Comparison of ENCODE assay signal across 25 cellular contexts in genomic region chr4:121655320-121656268, GRCh38. TPM values are rescaled to one million over a fixed set of nuclear protein-coding genes. Genes with fewer than 3 reads are reported as not detected.
A peak's percentile ranks its signal among the peaks of the same experiment; 100 is the strongest.
DNase-seq lines count a peak whose midpoint lies in the region; ATAC-seq and TF ChIP-seq lines count a peak whose summit lies in the region.
"Had no signal": no experiment of that assay in that cellular context is flagged by ENCODE, and none has a peak within 500 bp of the region (broad histone marks: within the 10 kb centered on the region; RNA-seq: fewer than 3 reads in every experiment).

No MANE protein-coding gene starts in this region.

- DNase-seq in left ventricle myocardium inferior (no peak), cardiac septum (ENCODE audit: low spot score) (no peak), chondrocyte (ENCODE audit: low spot score) (no peak), tibial artery (no peak), H7 (no peak), AG08395 (ENCODE audit: low spot score) (no peak)
- DNase-seq: activated CD4-positive, alpha-beta T cell treated with anti-CD3 and anti-CD28 coated beads for 1 hour; activated naive CD4-positive, alpha-beta T cell treated with anti-CD3 and anti-CD28 coated beads, Interleukin-2, amount 50 U/mL, for 16 hours; effector CD8-positive, alpha-beta T cell; NCI-H1694; NCI-H774; spleen; T-helper 17 cell had no signal

- peak overlapping the region; percentile 31 for H3K27ac ChIP-seq in left ventricle myocardium inferior (replicated peaks)
- H3K27ac ChIP-seq in tibial artery, result peak overlapping the region; percentile 36 to 63
- H3K27ac ChIP-seq: A549, cardiac muscle cell, coronary artery, spleen had no signal

- peak overlapping the region; percentile 42 for H3K4me3 Mint-ChIP-seq in chondrocyte (ENCODE audit: unreplicated experiment)
- H3K4me3 Mint-ChIP-seq: activated CD8-positive, alpha-beta T cell treated with anti-CD3 and anti-CD28 coated beads, Interleukin-2, amount 10 ng/mL, durations not matched to agents 7 days and 5 days; CD4-positive, alpha-beta T cell; memory B cell; neural crest cell; stimulated activated naive CD8-positive, alpha-beta T cell treated with anti-CD3 and anti-CD28 coated beads, Interleukin-15, Interleukin-2, amounts not matched to agents 100 ng/mL and 50 ng/mL, for 24 hours; T-helper 17 cell had no signal

- intact Hi-C loops in left ventricle myocardium inferior (cut with micrococcal nuclease) (loop anchor here (5.0 kb wide), 1 partner anchor 173 kb away; no protein-coding TSS in a partner anchor), cardiac septum (cut with DNase I) (loop anchor here (2.0 to 5.0 kb wide), 3 partner anchors 168 to 283 kb away; no protein-coding TSS in a partner anchor), tibial artery (cut with DNase I; ENCODE audit: low total_unique reads) (no loop called here)

- H3K4me3 ChIP-seq in left ventricle myocardium inferior (no peak overlapping the region), tibial artery (peak overlapping the region in 1 of 2 donors; percentile 21), H7 (ENCODE audit: insufficient read depth, low read depth, low read length) (no peak overlapping the region)
- H3K4me3 ChIP-seq: A549, cardiac muscle cell, coronary artery, spleen, thyroid gland had no signal

- H3K27me3 Mint-ChIP-seq in chondrocyte (ENCODE audit: low read depth), result no peaks in the 10 kb centered on the region
- H3K27me3 Mint-ChIP-seq: CD4-positive, alpha-beta T cell; T-helper 17 cell had no signal

- H3K4me1 Mint-ChIP-seq in chondrocyte (ENCODE audit: low read depth), result peaks cover 26% of the 10 kb centered on the region
- H3K4me1 Mint-ChIP-seq: neural crest cell had no signal

- H3K36me3 Mint-ChIP-seq in chondrocyte (ENCODE audit: low read depth), result no peaks in the 10 kb centered on the region
- H3K36me3 Mint-ChIP-seq: memory B cell had no signal

- peak overlapping the region; percentile 86 for H3K27ac Mint-ChIP-seq in chondrocyte (ENCODE audit: unreplicated experiment)
- H3K27ac Mint-ChIP-seq: activated CD8-positive, alpha-beta T cell treated with anti-CD3 and anti-CD28 coated beads, Interleukin-2, amount 10 ng/mL, durations not matched to agents 7 days and 5 days; activated T-helper 2 cell treated with anti-CD3 and anti-CD28 coated beads, Interferon-gamma antibody, Interleukin-2, Interleukin-4, amounts not matched to agents 10 μg/mL and 5 μg/mL and 100 μg/mL, durations not matched to agents 14 hours and 24 hours and 36 hours; CD4-positive, alpha-beta T cell; memory B cell; stimulated activated naive CD8-positive, alpha-beta T cell treated with anti-CD3 and anti-CD28 coated beads, Interleukin-15, Interleukin-2, amounts not matched to agents 100 ng/mL and 50 ng/mL, for 24 hours; T-helper 17 cell had no signal

- H3K4me1 ChIP-seq in left ventricle myocardium inferior (peaks cover 8% of the 10 kb centered on the region), tibial artery (peaks cover 0 to 17% (median 10%) of the 10 kb centered on the region in 4 donors)
- H3K4me1 ChIP-seq: A549, spleen had no signal

- no peaks in the 10 kb centered on the region for H3K9me3 Mint-ChIP-seq in chondrocyte (ENCODE audit: low read depth)
- H3K9me3 Mint-ChIP-seq: activated T-helper 2 cell treated with anti-CD3 and anti-CD28 coated beads, Interferon-gamma antibody, Interleukin-2, Interleukin-4, amounts not matched to agents 10 μg/mL and 5 μg/mL and 100 μg/mL, durations not matched to agents 14 hours and 24 hours and 36 hours; CD4-positive, alpha-beta T cell; neural crest cell; stimulated activated naive CD8-positive, alpha-beta T cell treated with anti-CD3 and anti-CD28 coated beads, Interleukin-15, Interleukin-2, amounts not matched to agents 100 ng/mL and 50 ng/mL, for 24 hours had no signal

- H3K27me3 ChIP-seq in left ventricle myocardium inferior (ENCODE audit: low read depth) (no peaks in the 10 kb centered on the region), tibial artery (no peaks in the 10 kb centered on the region), H7 (ENCODE audit: control insufficient read depth, insufficient read depth, low read length) (no peaks in the 10 kb centered on the region)
- H3K27me3 ChIP-seq: cardiac muscle cell, spleen, thyroid gland had no signal

- TF ChIP-seq CTCF in left ventricle myocardium inferior (IDR thresholded peaks at IDR 0.05; ENCODE audit: borderline replicate concordance), result no peak
- no peak for TF ChIP-seq CTCF in chondrocyte (IDR thresholded peaks at IDR 0.05)
- no peak for TF ChIP-seq CTCF in tibial artery (IDR thresholded peaks at IDR 0.05)

- H3K9me3 ChIP-seq in left ventricle myocardium inferior (replicated peaks) (no peaks in the 10 kb centered on the region), tibial artery (no peaks in the 10 kb centered on the region)
- H3K9me3 ChIP-seq: A549, spleen, thyroid gland had no signal

- H3K36me3 ChIP-seq in left ventricle myocardium inferior (no peaks in the 10 kb centered on the region), tibial artery (no peaks in the 10 kb centered on the region), H7 (replicated peaks; ENCODE audit: control insufficient read depth, insufficient read depth, low read length) (no peaks in the 10 kb centered on the region)
- H3K36me3 ChIP-seq: cardiac muscle cell, spleen, thyroid gland had no signal

- ATAC-seq in HG03025 (IDR thresholded peaks at IDR 0.05; ENCODE audit: low FRiP score, unreplicated experiment) (peak; percentile 4), HG03039 (IDR thresholded peaks at IDR 0.05; ENCODE audit: unreplicated experiment) (no peak)
- ATAC-seq: activated CD8-positive, alpha-beta T cell treated with anti-CD3 and anti-CD28 coated beads, Interleukin-2, amount 10 ng/mL, durations not matched to agents 7 days and 5 days had no signal

RNA-seq across cellular contexts. Expression of gene ANXA5, which starts 41.2 kb away (rescaled TPM):
- total RNA-seq in left ventricle myocardium inferior (99.7 TPM), cardiac septum (152 TPM), chondrocyte (585 to 828 TPM (median 589 TPM) in 3 replicates)
- total RNA-seq in H7 (2014; rRNA removed; shearing (Covaris generic)), result 256 and 278 TPM in 2 replicates
